20 cellular contexts compared by ENCODE assay signal in the genomic region with DNA sequence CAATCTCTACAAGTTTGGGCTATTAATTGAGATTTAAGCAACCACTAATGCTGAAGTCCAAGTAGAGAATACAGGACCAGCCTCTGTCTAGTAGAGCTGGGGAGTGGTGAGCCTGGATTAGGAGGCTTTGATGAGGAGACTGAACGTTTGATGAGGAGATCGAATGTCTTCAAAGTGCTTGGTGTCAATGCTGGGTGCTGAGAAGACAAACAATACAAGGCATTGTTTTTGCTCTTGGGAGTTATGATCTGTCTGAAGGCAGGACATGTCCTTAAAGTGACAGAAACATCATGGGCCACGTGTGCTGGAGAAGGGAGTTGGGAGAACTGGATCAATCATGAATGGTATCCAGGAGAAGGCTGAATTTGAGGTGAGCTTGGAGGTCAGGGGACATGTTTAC.
"Had no signal": no experiment of that assay in that cellular context is flagged by ENCODE, and none has a peak within 500 bp of the region (broad histone marks: within the 10 kb centered on the region; RNA-seq: fewer than 3 reads in every experiment).

No MANE protein-coding gene starts in this region.

- H3K27ac Mint-ChIP-seq: IgD-negative memory B cell, T-cell had no signal

- H3K36me3 Mint-ChIP-seq: T-cell had no signal

- H3K27me3 Mint-ChIP-seq: IgD-negative memory B cell, T-cell had no signal

- H3K4me3 Mint-ChIP-seq: IgD-negative memory B cell, T-cell had no signal

- H3K9me3 Mint-ChIP-seq: IgD-negative memory B cell had no signal

- H3K4me1 Mint-ChIP-seq: T-cell had no signal

- DNase-seq: Kasumi-1, MM.1S, NCI-H1092 treated with DMSO at 0.1 percent for 48 hours, NCI-H1436, NCI-H187, NCI-H2029, NCI-H2081 treated with DMSO at 0.1 percent for 48 hours, NCI-H2171, NCI-H226, NCI-H446, NCI-H510A, NCI-H69, NCI-H774, Right ventricle myocardium superior, RPMI8226, SIG-M5, SK-N-SH, SW 1271, T-cell had no signal
